ENCODE assay signal across 22 cellular contexts in the genomic region with DNA sequence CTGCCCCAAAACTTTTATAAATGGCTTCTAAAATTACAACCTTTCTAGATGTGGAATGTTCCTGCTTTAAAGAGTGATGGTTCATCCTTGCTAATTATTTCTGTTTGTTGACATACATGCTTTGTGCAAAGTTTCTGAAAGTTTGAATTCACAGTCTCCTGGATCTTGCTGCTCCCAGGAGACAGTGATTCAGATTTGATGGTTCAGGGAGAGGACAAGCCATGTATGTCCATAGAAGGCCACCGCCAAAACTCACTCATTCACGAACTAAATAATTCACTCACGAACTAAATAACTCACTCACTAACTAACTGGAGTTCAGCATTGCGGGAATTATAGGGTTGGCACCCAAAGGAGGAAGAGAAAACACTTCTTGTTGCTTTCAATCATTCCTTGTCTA.
A peak's percentile ranks its signal among the peaks of the same experiment; 100 is the strongest.
DNase-seq lines count a peak whose midpoint lies in the region; ATAC-seq and TF ChIP-seq lines count a peak whose summit lies in the region.
"Had no signal": no experiment of that assay in that cellular context is flagged by ENCODE, and none has a peak within 500 bp of the region (broad histone marks: within the 10 kb centered on the region; RNA-seq: fewer than 3 reads in every experiment).

No MANE protein-coding gene starts in this region.

- H3K9me3 ChIP-seq in H9 (ENCODE audit: control insufficient read depth, low read depth, low read length) (no peaks in the 10 kb centered on the region), tibial artery (no peaks in the 10 kb centered on the region), mucosa of descending colon (no peaks in the 10 kb centered on the region)
- H3K9me3 ChIP-seq: gastrocnemius medialis, upper lobe of right lung had no signal

- H3K56ac ChIP-seq in H9 (ENCODE audit: insufficient read length, low read depth, low read length) = no peak overlapping the region

- H3K4me3 ChIP-seq in astrocyte of the spinal cord (ENCODE audit: low read depth, low read length) (no peak overlapping the region), tibial artery (no peak overlapping the region), mucosa of descending colon (no peak overlapping the region)
- H3K4me3 ChIP-seq: gastrocnemius medialis, upper lobe of right lung had no signal

- no peaks in the 10 kb centered on the region for H3K79me2 ChIP-seq in H9 (ENCODE audit: insufficient read depth, low read length)

- H3K23me2 ChIP-seq in H9 (ENCODE audit: insufficient read length, low read depth, low read length, poor library complexity, severe bottlenecking) = no peaks in the 10 kb centered on the region

- H3K4me1 Mint-ChIP-seq in H9 = no peaks in the 10 kb centered on the region
- H3K4me1 Mint-ChIP-seq: activated naive CD8-positive, alpha-beta T cell treated with anti-CD3 and anti-CD28 coated beads, Interleukin-2, amount 10 ng/mL, durations not matched to agents 7 days and 5 days had no signal

- H3K4me3 Mint-ChIP-seq in H9 = no peak overlapping the region
- H3K4me3 Mint-ChIP-seq: activated naive CD8-positive, alpha-beta T cell treated with anti-CD3 and anti-CD28 coated beads, Interleukin-2, amount 10 ng/mL, durations not matched to agents 7 days and 5 days; effector memory CD8-positive, alpha-beta T cell; naive B cell had no signal

- no peak overlapping the region for H3K14ac ChIP-seq in H9 (ENCODE audit: insufficient read depth, low read length)

- H2BK12ac ChIP-seq in H9 (ENCODE audit: insufficient read length, low read depth, low read length) = no peak overlapping the region

- H4K8ac ChIP-seq in H9 (replicated peaks; ENCODE audit: insufficient read length, low read depth, low read length) = no peak overlapping the region

- H3K36me3 Mint-ChIP-seq in H9 (ENCODE audit: insufficient read depth in 1 of 3, low read depth in 3 of 3) = no peaks in the 10 kb centered on the region
- H3K36me3 Mint-ChIP-seq: activated naive CD8-positive, alpha-beta T cell treated with anti-CD3 and anti-CD28 coated beads, Interleukin-2, amount 10 ng/mL, durations not matched to agents 7 days and 5 days; naive B cell had no signal

- H2BK5ac ChIP-seq in H9 (ENCODE audit: insufficient read length, low read length) = no peak overlapping the region

- H3K36me3 ChIP-seq in tibial artery = no peaks in the 10 kb centered on the region
- no peaks in the 10 kb centered on the region for H3K36me3 ChIP-seq in mucosa of descending colon (ENCODE audit: low read depth)
- H3K36me3 ChIP-seq: gastrocnemius medialis, upper lobe of right lung had no signal

- H4K5ac ChIP-seq in H9 (ENCODE audit: insufficient read length, low read depth, low read length) = no peak overlapping the region

- H3K4ac ChIP-seq in H9 (ENCODE audit: low read depth, low read length) = no peak overlapping the region

- intact Hi-C loops in tibial artery (cut with DNase I; ENCODE audit: low total_unique reads) (no loop called here), mucosa of descending colon (cut with DNase I, micrococcal nuclease) (no loop called here)

- WGBS in H9 (ENCODE audit: extremely low coverage, insufficient read length, low lambda C conversion rate) = no CpG with 5 or more reads among the region's 4 CpGs

- ATAC-seq in mucosa of descending colon = no peak
- ATAC-seq: effector memory CD8-positive, alpha-beta T cell; gastrocnemius medialis; left lobe of liver had no signal

- no peaks in the 10 kb centered on the region for H3K27me3 Mint-ChIP-seq in H9 (ENCODE audit: low read depth)
- H3K27me3 Mint-ChIP-seq: activated naive CD8-positive, alpha-beta T cell treated with anti-CD3 and anti-CD28 coated beads, Interleukin-2, amount 10 ng/mL, durations not matched to agents 7 days and 5 days had no signal

- peak overlapping the region; percentile 19 for H3T11ph ChIP-seq in H9 (ENCODE audit: low read length)

- no peak overlapping the region for H3K9ac ChIP-seq in H9 (ENCODE audit: extremely low read depth, insufficient read length, low read length)

- in situ Hi-C loops in astrocyte of the spinal cord (cut with HindIII; ENCODE audit: low sequenced_read_pairs) (no loop called here), GM13977 (cut with MboI; ENCODE audit: low pct_unique_long_range_greater_than_20kb, low sequenced_read_pairs, unreplicated experiment) (no loop called here)

- H2BK120ac ChIP-seq in H9 (ENCODE audit: low read depth, low read length, poor library complexity, severe bottlenecking) = no peak overlapping the region

- H4K91ac ChIP-seq in H9 (ENCODE audit: insufficient read length, low read depth, low read length) = no peak overlapping the region

- no peaks in the 10 kb centered on the region for H3K9me3 Mint-ChIP-seq in H9
- H3K9me3 Mint-ChIP-seq: activated naive CD8-positive, alpha-beta T cell treated with anti-CD3 and anti-CD28 coated beads, Interleukin-2, amount 10 ng/mL, durations not matched to agents 7 days and 5 days; effector memory CD8-positive, alpha-beta T cell; naive B cell had no signal

- DNase-seq in H9 = no peak
- peak; percentile 10 for DNase-seq in astrocyte of the spinal cord (ENCODE audit: low read depth, low spot score)
- peak; percentile 8 for DNase-seq in left kidney (ENCODE audit: low read depth, low spot score)
- no peak for DNase-seq in tibial artery
- no peak for DNase-seq in erythroblast (lab: John Stamatoyannopoulos, UW)
- no peak for DNase-seq in GM13977 (ENCODE audit: low spot score)
- DNase-seq in mucosa of descending colon = no peak
- DNase-seq: activated CD4-positive, alpha-beta T cell treated with anti-CD3 and anti-CD28 coated beads for 4 hours; activated CD8-positive, alpha-beta memory T cell treated with anti-CD3 and anti-CD28 coated beads for 24 hours; activated effector memory CD4-positive, alpha-beta T cell treated with anti-CD3 and anti-CD28 coated beads, Interleukin-2, amount 50 U/mL, for 16 hours; activated naive CD8-positive, alpha-beta T cell treated with anti-CD3 and anti-CD28 coated beads, Interleukin-2, amount 10 ng/mL, durations not matched to agents 7 days and 5 days; effector memory CD8-positive, alpha-beta T cell; gastrocnemius medialis; hippocampal formation; IMR-90; naive B cell; NCI-H446 treated with DMSO at 0.1 percent for 48 hours; nucleus accumbens; stimulated activated CD4-positive, alpha-beta T cell treated with anti-CD3 and anti-CD28 coated beads, Interleukin-2, amount 100 ng/mL, for 24 hours; upper lobe of right lung had no signal

- TF ChIP-seq POLR2A in erythroblast (IDR thresholded peaks at IDR 0.05; ENCODE audit: low read length) = no peak

- H3K27ac ChIP-seq in H9 (ENCODE audit: insufficient read length, low read depth, low read length) (no peak overlapping the region), tibial artery (peak overlapping the region; percentile 39 to 75)
- H3K27ac ChIP-seq: upper lobe of right lung, VCaP had no signal

- H3K18ac ChIP-seq in H9 (ENCODE audit: insufficient read length, low read depth, low read length) = no peak overlapping the region

- H3K23ac ChIP-seq in H9 (ENCODE audit: insufficient read length, low read depth, low read length) = no peak overlapping the region

- no peak overlapping the region for H3K27ac Mint-ChIP-seq in H9
- H3K27ac Mint-ChIP-seq: activated naive CD8-positive, alpha-beta T cell treated with anti-CD3 and anti-CD28 coated beads, Interleukin-2, amount 10 ng/mL, durations not matched to agents 7 days and 5 days; effector memory CD8-positive, alpha-beta T cell; naive B cell had no signal

- no peak overlapping the region for H2AFZ ChIP-seq in H9 (ENCODE audit: low read length)

- no peaks in the 10 kb centered on the region for H4K20me1 ChIP-seq in H9 (ENCODE audit: control insufficient read depth, insufficient read depth, insufficient read length)

- no peak overlapping the region for H2BK15ac ChIP-seq in H9 (ENCODE audit: low read depth, low read length)

- no peak for TF ChIP-seq CTCF in H9 (conservative IDR thresholded peaks at IDR 0.05)
- no peak for TF ChIP-seq CTCF in astrocyte of the spinal cord (IDR thresholded peaks at IDR 0.05; ENCODE audit: low read depth, low read length)
- TF ChIP-seq CTCF in tibial artery (IDR thresholded peaks at IDR 0.05) = no peak
- TF ChIP-seq CTCF in GM13977 (IDR thresholded peaks at IDR 0.05; ENCODE audit: extremely low read depth, insufficient read depth, missing control alignments) = no peak
- no peak for TF ChIP-seq CTCF in mucosa of descending colon (IDR thresholded peaks at IDR 0.05)

- H2BK20ac ChIP-seq in H9 (ENCODE audit: low read depth, low read length, poor library complexity, severe bottlenecking) = no peak overlapping the region

- no peaks in the 10 kb centered on the region for H3K4me1 ChIP-seq in H9 (ENCODE audit: insufficient read depth, low read length)
- peaks cover 0 to 58% (median 23%) of the 10 kb centered on the region in 4 donors for H3K4me1 ChIP-seq in tibial artery
- H3K4me1 ChIP-seq in mucosa of descending colon (ENCODE audit: low read depth) = no peaks in the 10 kb centered on the region

- H3K27me3 ChIP-seq in H9 (ENCODE audit: insufficient read depth, low read length) (no peaks in the 10 kb centered on the region; the same call in 1 of the 2 replicates), tibial artery (no peaks in the 10 kb centered on the region)
- H3K27me3 ChIP-seq: gastrocnemius medialis, upper lobe of right lung had no signal

- H3K79me1 ChIP-seq in H9 (ENCODE audit: insufficient read depth, low read depth, low read length, poor library complexity, severe bottlenecking) = no peaks in the 10 kb centered on the region

- no peak overlapping the region for H2AK5ac ChIP-seq in H9 (ENCODE audit: insufficient read length, low read length)

- no peak overlapping the region for H3K4me2 ChIP-seq in H9 (ENCODE audit: insufficient read depth, insufficient read length, low read length)

Comparison
In these comparisons a context has a peak if more than half of its experiments do, and no peak if none do; other contexts are left out.
1. DNase-seq: peak in astrocyte of the spinal cord (single experiment) and left kidney (single experiment); none in H9 (single experiment), tibial artery (0 of 2), erythroblast (0 of 2), GM13977 (single experiment) and mucosa of descending colon (0 of 3).